8 cellular contexts compared by ENCODE assay signal in genomic region chr9:129458155-129458661, GRCh38.
DNase-seq lines count a peak whose midpoint lies in the region; ATAC-seq and TF ChIP-seq lines count a peak whose summit lies in the region.

No MANE protein-coding gene starts in this region.

- no peaks in the 10 kb centered on the region for H3K27me3 Mint-ChIP-seq in activated CD4-positive, alpha-beta T cell treated with anti-CD3 and anti-CD28 coated beads, Interleukin-2, amount 10 ng/mL, durations not matched to agents 24 days and 14 days

- TF ChIP-seq POLR2A in esophagus squamous epithelium (IDR thresholded peaks at IDR 0.05): no peak

- 22 to 35% methylated on average over 4 to 10 of the region's 14 CpGs for WGBS in esophagus squamous epithelium, 2 donors

- no peaks in the 10 kb centered on the region for H3K27me3 ChIP-seq in esophagus squamous epithelium

- H3K4me3 Mint-ChIP-seq in activated CD4-positive, alpha-beta T cell treated with anti-CD3 and anti-CD28 coated beads, Interleukin-2, amount 10 ng/mL, durations not matched to agents 24 days and 14 days: peak overlapping the region; percentile 55

- TF ChIP-seq CTCF in GM10266 (IDR thresholded peaks at IDR 0.05; ENCODE audit: control insufficient read depth, insufficient read depth, low read depth, missing control alignments): no peak
- TF ChIP-seq CTCF in esophagus squamous epithelium (IDR thresholded peaks at IDR 0.05): no peak

- peaks cover 39% of the 10 kb centered on the region for H3K4me1 Mint-ChIP-seq in activated CD4-positive, alpha-beta T cell treated with anti-CD3 and anti-CD28 coated beads, Interleukin-2, amount 10 ng/mL, durations not matched to agents 24 days and 14 days

- H3K27ac ChIP-seq in esophagus squamous epithelium: peak overlapping the region; percentile 76 to 96 (median 91)

- H3K27ac Mint-ChIP-seq in activated CD4-positive, alpha-beta T cell treated with anti-CD3 and anti-CD28 coated beads, Interleukin-2, amount 10 ng/mL, durations not matched to agents 24 days and 14 days: peak overlapping the region; percentile 90

- no peak overlapping the region for H3K4me3 ChIP-seq in esophagus squamous epithelium

- peaks cover 33 to 65% (median 37%) of the 10 kb centered on the region in 3 donors for H3K4me1 ChIP-seq in esophagus squamous epithelium

- intact Hi-C loops in activated CD4-positive, alpha-beta T cell treated with anti-CD3 and anti-CD28 coated beads, Interleukin-2, amount 10 ng/mL, durations not matched to agents 24 days and 14 days (cut with micrococcal nuclease): loop anchor here (1.0 to 2.0 kb wide), 3 partner anchors 21 to 221 kb away; no protein-coding TSS in a partner anchor
- intact Hi-C loops in esophagus squamous epithelium (cut with DNase I): no loop called here

- H3K9me3 ChIP-seq in esophagus squamous epithelium: no peaks in the 10 kb centered on the region

- ATAC-seq in HG03439 (IDR thresholded peaks at IDR 0.05; ENCODE audit: unreplicated experiment): peak; percentile 49

- no peaks in the 10 kb centered on the region for H3K36me3 Mint-ChIP-seq in activated CD4-positive, alpha-beta T cell treated with anti-CD3 and anti-CD28 coated beads, Interleukin-2, amount 10 ng/mL, durations not matched to agents 24 days and 14 days (ENCODE audit: low read depth)

- peak; percentile 67 for DNase-seq in GM10266 (ENCODE audit: extremely low spot score)
- DNase-seq in activated CD4-positive, alpha-beta T cell treated with anti-CD3 and anti-CD28 coated beads, Interleukin-2, amount 10 ng/mL, durations not matched to agents 24 days and 14 days: peak; percentile 93
- no peak for DNase-seq in esophagus squamous epithelium (lab: John Stamatoyannopoulos, UW)
- DNase-seq in renal cortical epithelial cell (ENCODE audit: low read depth): peak; percentile 41
- no peak for DNase-seq in dedifferentiated amniotic fluid mesenchymal stem cell (ENCODE audit: extremely low spot score)
- no peak for DNase-seq in NCI-H1105 (lab: John Stamatoyannopoulos, UW)
- no peak for DNase-seq in NCI-H226

- no peaks in the 10 kb centered on the region for H3K36me3 ChIP-seq in esophagus squamous epithelium

- H3K9me3 Mint-ChIP-seq in activated CD4-positive, alpha-beta T cell treated with anti-CD3 and anti-CD28 coated beads, Interleukin-2, amount 10 ng/mL, durations not matched to agents 24 days and 14 days: peaks cover 16% of the 10 kb centered on the region

Comparison
In these comparisons a context has a peak if more than half of its experiments do, and no peak if none do; other contexts are left out.
1. DNase-seq: peak in GM10266 (single experiment), activated CD4-positive, alpha-beta T cell treated with anti-CD3 and anti-CD28 coated beads, Interleukin-2, amount 10 ng/mL, durations not matched to agents 24 days and 14 days (single experiment) and renal cortical epithelial cell (single experiment); none in esophagus squamous epithelium (single experiment), dedifferentiated amniotic fluid mesenchymal stem cell (single experiment), NCI-H1105 (single experiment) and NCI-H226 (single experiment).